ENCODE assay signal across 1 cellular context in the genomic region with DNA sequence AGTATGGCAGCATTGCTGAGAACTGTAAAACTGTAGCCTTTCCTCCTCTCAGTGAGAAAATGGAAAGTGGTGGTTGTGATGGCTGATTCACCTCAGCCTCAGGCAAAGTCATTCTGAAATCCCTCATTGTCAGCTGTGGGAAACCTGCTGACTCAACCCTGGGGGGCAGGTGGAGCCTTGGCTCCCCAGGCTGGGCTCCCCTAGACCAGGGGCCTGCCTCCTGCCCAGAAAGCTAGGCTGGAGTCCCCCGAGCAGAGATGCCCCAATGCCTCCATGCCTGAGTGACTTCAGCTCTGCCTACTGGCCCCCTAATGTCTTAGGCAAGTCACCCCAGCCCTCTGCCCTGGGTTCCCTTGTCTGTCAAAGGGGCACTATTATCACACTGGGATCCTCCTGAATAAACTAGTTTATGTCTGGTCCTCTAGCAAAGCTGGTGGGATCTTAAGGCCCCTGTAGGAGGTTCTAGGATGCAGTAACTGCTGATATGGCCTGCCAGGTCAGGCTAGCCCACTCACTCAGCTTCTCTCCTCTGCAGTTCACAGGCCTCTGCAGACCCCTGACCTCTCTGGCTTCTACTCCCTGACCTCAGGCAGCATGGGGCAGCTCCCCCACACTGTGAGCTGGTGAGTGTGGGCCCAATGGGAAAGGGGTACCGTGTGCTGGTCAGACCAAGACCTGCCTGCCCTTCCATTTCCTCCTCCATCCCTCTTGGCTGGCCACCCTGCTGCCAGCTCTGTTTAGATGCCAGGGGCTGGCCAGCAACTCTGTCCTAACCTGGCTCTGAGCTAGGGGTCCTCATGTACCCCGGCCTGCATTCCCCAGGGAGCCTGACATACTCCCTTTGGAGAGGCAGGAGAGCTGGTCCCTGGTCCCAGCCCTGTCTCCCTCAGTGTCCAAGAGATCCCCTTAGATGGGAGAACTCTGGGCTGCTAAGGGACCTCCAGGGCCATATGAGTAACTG.
TF ChIP-seq lines count a peak whose summit lies in the region.

No MANE protein-coding gene starts in this region.

TF ChIP-seq in IMR-90, 13 proteins besides CTCF, POLR2A, EP300 and RAD21 (continued from another document):
- 0 out of 2 replicates have a peak, but pooled peaks have one; percentile 33 for TF ChIP-seq FOS (IDR thresholded peaks at IDR 0.05; ENCODE audit: low read depth, low read length)
- no peak for TF ChIP-seq CEBPB (IDR thresholded peaks at IDR 0.05; ENCODE audit: low read depth, low read length)
- peak; percentile 76; the same call in 1 of the 2 replicates for TF ChIP-seq MAFK (IDR thresholded peaks at IDR 0.05; ENCODE audit: low read depth, low read length)
TF ChIP-seq in IMR-90: peak in this region for 3.
